Comparison of ENCODE assay signal across 8 cellular contexts in genomic region chr22:41832553-41833368, GRCh38. TPM values are rescaled to one million over a fixed set of nuclear protein-coding genes. Genes with fewer than 3 reads are reported as not detected.
DNase-seq lines count a peak whose midpoint lies in the region; ATAC-seq and TF ChIP-seq lines count a peak whose summit lies in the region.

SREBF2 (plus strand) TSS chr22:41833105; CDS start chr22:41833271, 166 bp downstream.

- peak; percentile 98 for DNase-seq in AG08396 (ENCODE audit: low spot score)
- peak; percentile 90 for DNase-seq in NCI-H226
- DNase-seq in WTC11 (ENCODE audit: low spot score) = peak; percentile 100
- peak; percentile 100 for DNase-seq in cardiac fibroblast (ENCODE audit: low read depth in 2 of 2)
- DNase-seq in iPS-NIHi7 (ENCODE audit: extremely low spot score) = peak; percentile 99
- DNase-seq in smooth muscle cell (lab: John Stamatoyannopoulos, UW; ENCODE audit: unreplicated experiment) = peak; percentile 95

- peak within 1 kb of the TSS; percentile 93 for H3K9ac ChIP-seq in smooth muscle cell (ENCODE audit: low read depth)

- H3K9me3 ChIP-seq in smooth muscle cell (replicated peaks; ENCODE audit: low read depth) = no peaks in the 10 kb centered on the region

- H3K4me3 ChIP-seq in cardiac fibroblast (replicated peaks in 1 of 2; ENCODE audit: low read depth in 2 of 2, low read length in 2 of 2) = peak within 1 kb of the TSS; percentile 77 to 89
- H3K4me3 ChIP-seq in smooth muscle cell = peak within 1 kb of the TSS; percentile 95

- H3K27ac Mint-ChIP-seq in WTC11 = peak within 1 kb of the TSS; percentile 100

- peak within 1 kb of the TSS; percentile 48 for H2AFZ ChIP-seq in smooth muscle cell (ENCODE audit: low read depth)

- WGBS in smooth muscle cell (ENCODE audit: low lambda C conversion rate) = 1% methylated on average over 40 of the region's 75 CpGs

- POLR2A ChIA-PET in WTC11 (lab: Charles Lee) = interaction anchor here (0.6 to 2.4 kb wide), 13 partner anchors 10 to 1248 kb away, joined by 3 to 21 read pairs (median 5); partner anchors contain the start of genes CCDC134, NDUFA6 and PMM1

- ATAC-seq in GM18909 (IDR thresholded peaks at IDR 0.05; ENCODE audit: poor library complexity, unreplicated experiment) (peak; percentile 85), HG03175 (IDR thresholded peaks at IDR 0.05; ENCODE audit: unreplicated experiment) (peak; percentile 88), WTC11 (peak; percentile 92)

- H3K36me3 Mint-ChIP-seq in WTC11 = peaks cover 14% of the 10 kb centered on the region

- H3K36me3 ChIP-seq in smooth muscle cell (ENCODE audit: low read depth) = no peaks in the 10 kb centered on the region

- CTCF ChIA-PET in WTC11 (lab: Charles Lee) = interaction anchor here (0.6 to 7.8 kb wide), 15 partner anchors 10 to 258 kb away, joined by 3 to 59 read pairs (median 6); partner anchors contain the start of genes CENPM and NDUFA6

- H3K27me3 Mint-ChIP-seq in WTC11 (ENCODE audit: low read depth) = no peaks in the 10 kb centered on the region

- H3K4me3 Mint-ChIP-seq in WTC11 = peak within 1 kb of the TSS; percentile 96

- H3K27ac ChIP-seq in smooth muscle cell (ENCODE audit: low read depth) = peak within 1 kb of the TSS; percentile 95

- no peaks in the 10 kb centered on the region for H3F3A ChIP-seq in smooth muscle cell (ENCODE audit: low read depth)

- peaks cover 45% of the 10 kb centered on the region for H3K4me1 Mint-ChIP-seq in WTC11

- peaks cover 47% of the 10 kb centered on the region for H3K79me2 ChIP-seq in smooth muscle cell (ENCODE audit: low read depth)

- peak within 1 kb of the TSS; percentile 97 for H3K4me2 ChIP-seq in smooth muscle cell

- H3K4me1 ChIP-seq in smooth muscle cell (ENCODE audit: low read depth) = peaks cover 15% of the 10 kb centered on the region

- peaks cover 40% of the 10 kb centered on the region for H4K20me1 ChIP-seq in smooth muscle cell (ENCODE audit: low read depth)

- H3K9me3 Mint-ChIP-seq in WTC11 = no peaks in the 10 kb centered on the region

- TF ChIP-seq CTCF in WTC11 (IDR thresholded peaks at IDR 0.05) (no peak), cardiac fibroblast (IDR thresholded peaks at IDR 0.05; ENCODE audit: low read depth, low read length) (no peak), smooth muscle cell (IDR thresholded peaks at IDR 0.05; ENCODE audit: borderline replicate concordance, insufficient read depth, poor library complexity, severe bottlenecking) (no peak)

- no peaks in the 10 kb centered on the region for H3K27me3 ChIP-seq in smooth muscle cell (ENCODE audit: low read depth)

TF ChIP-seq in WTC11, 78 proteins besides CTCF, POLR2A, EP300 and RAD21 (continues in another document):
- TF ChIP-seq ATF2 (CRISPR knock-in tag; IDR thresholded peaks at IDR 0.05; ENCODE audit: borderline replicate concordance, low read depth) (peak; percentile 57; the same call in 1 of the 2 replicates), PRDM15 (CRISPR knock-in tag; IDR thresholded peaks at IDR 0.05) (peak; percentile 88), ATF3 (CRISPR knock-in tag; conservative IDR thresholded peaks at IDR 0.05) (0 out of 2 replicates have a peak, but pooled peaks have one; percentile 27), CBFB (CRISPR knock-in tag; IDR thresholded peaks at IDR 0.05; ENCODE audit: low read depth) (0 out of 2 replicates have a peak, but pooled peaks have one; percentile 13), MLX (CRISPR knock-in tag; IDR thresholded peaks at IDR 0.05) (no peak), SOX15 (CRISPR knock-in tag; IDR thresholded peaks at IDR 0.05) (no peak), RELA (CRISPR knock-in tag; IDR thresholded peaks at IDR 0.05; ENCODE audit: borderline replicate concordance) (no peak), FOXK1 (CRISPR knock-in tag; IDR thresholded peaks at IDR 0.05) (peak; percentile 80), CREM (CRISPR knock-in tag; IDR thresholded peaks at IDR 0.05) (peak; percentile 78)
- TF ChIP-seq, protein P1, sequence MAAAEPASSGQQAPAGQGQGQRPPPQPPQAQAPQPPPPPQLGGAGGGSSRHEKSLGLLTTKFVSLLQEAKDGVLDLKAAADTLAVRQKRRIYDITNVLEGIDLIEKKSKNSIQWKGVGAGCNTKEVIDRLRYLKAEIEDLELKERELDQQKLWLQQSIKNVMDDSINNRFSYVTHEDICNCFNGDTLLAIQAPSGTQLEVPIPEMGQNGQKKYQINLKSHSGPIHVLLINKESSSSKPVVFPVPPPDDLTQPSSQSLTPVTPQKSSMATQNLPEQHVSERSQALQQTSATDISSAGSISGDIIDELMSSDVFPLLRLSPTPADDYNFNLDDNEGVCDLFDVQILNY (CRISPR knock-in tag; IDR thresholded peaks at IDR 0.05) = peak; percentile 36; the same call in 1 of the 2 replicates
- TF ChIP-seq, protein P2, sequence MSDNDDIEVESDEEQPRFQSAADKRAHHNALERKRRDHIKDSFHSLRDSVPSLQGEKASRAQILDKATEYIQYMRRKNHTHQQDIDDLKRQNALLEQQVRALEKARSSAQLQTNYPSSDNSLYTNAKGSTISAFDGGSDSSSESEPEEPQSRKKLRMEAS (CRISPR knock-in tag; IDR thresholded peaks at IDR 0.05) = peak; percentile 65
- TF ChIP-seq, protein P3, sequence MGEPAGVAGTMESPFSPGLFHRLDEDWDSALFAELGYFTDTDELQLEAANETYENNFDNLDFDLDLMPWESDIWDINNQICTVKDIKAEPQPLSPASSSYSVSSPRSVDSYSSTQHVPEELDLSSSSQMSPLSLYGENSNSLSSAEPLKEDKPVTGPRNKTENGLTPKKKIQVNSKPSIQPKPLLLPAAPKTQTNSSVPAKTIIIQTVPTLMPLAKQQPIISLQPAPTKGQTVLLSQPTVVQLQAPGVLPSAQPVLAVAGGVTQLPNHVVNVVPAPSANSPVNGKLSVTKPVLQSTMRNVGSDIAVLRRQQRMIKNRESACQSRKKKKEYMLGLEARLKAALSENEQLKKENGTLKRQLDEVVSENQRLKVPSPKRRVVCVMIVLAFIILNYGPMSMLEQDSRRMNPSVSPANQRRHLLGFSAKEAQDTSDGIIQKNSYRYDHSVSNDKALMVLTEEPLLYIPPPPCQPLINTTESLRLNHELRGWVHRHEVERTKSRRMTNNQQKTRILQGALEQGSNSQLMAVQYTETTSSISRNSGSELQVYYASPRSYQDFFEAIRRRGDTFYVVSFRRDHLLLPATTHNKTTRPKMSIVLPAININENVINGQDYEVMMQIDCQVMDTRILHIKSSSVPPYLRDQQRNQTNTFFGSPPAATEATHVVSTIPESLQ (CRISPR knock-in tag; IDR thresholded peaks at IDR 0.05) = no peak
- TF ChIP-seq, protein P4, sequence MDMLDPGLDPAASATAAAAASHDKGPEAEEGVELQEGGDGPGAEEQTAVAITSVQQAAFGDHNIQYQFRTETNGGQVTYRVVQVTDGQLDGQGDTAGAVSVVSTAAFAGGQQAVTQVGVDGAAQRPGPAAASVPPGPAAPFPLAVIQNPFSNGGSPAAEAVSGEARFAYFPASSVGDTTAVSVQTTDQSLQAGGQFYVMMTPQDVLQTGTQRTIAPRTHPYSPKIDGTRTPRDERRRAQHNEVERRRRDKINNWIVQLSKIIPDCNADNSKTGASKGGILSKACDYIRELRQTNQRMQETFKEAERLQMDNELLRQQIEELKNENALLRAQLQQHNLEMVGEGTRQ (CRISPR knock-in tag; IDR thresholded peaks at IDR 0.05) = peak; percentile 28; the same call in 1 of the 2 replicates

RNA-seq across cellular contexts. Expression of gene SREBF2, which starts in this region (rescaled TPM):
- total RNA-seq in WTC11 (2021) (151 to 173 TPM (median 171 TPM) in 3 replicates), smooth muscle cell (62.9 and 70.3 TPM in 2 replicates)
- polyA plus RNA-seq in smooth muscle cell = 68.5 and 78.2 TPM in 2 replicates

Comparison
In these comparisons a context has a peak if more than half of its experiments do, and no peak if none do; other contexts are left out.
1. Peak in every context shown above with its lines: DNase-seq, ATAC-seq, H3K4me3 ChIP-seq and H3K27ac ChIP-seq.